In the genomic region with DNA sequence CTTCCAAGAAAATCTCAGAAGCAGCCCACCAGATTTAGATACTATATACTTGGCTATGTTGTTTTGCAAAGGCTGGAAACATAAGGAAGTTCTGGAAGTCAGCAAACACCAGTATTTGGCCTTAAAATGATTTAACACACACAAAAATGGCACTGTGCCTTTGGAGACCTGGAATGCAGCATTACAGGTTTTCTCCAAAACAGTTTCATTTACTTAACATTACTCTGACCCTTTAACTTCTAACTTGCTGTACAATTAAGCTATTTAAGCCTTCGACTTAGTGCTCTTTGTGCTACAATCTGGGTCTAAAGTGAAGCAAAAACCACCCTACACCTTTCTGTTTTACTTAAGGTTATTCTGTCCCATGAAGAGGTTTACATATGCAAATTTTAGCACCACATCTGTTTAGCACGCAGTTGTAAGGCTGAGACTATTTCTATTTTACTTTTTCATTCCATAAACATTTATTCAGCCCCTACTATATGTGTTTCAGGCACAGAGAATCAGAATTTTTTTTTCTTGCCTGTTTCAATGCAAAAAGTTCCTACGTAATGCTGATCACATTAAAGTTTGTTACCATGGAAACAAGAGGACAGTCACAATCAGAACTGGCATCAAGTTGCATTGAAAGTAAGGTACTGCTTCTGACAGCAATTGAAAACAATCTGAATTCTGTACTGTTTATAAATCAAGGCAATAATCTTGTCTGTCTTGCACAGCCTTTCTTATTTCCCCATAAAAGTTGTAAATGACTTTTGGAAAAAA, we compare ENCODE assay signal across 9 cellular contexts.
DNase-seq lines count a peak whose midpoint lies in the region; ATAC-seq and TF ChIP-seq lines count a peak whose summit lies in the region.
"Had no signal": no experiment of that assay in that cellular context is flagged by ENCODE, and none has a peak within 500 bp of the region (broad histone marks: within the 10 kb centered on the region; RNA-seq: fewer than 3 reads in every experiment).

No MANE protein-coding gene starts in this region.

- H3K9me3 ChIP-seq in uterus (no peaks in the 10 kb centered on the region), psoas muscle (no peaks in the 10 kb centered on the region)

- no peaks in the 10 kb centered on the region for H3K27me3 ChIP-seq in uterus
- H3K27me3 ChIP-seq in psoas muscle (ENCODE audit: insufficient read depth in 3 of 3, low read length in 2 of 3): no peaks in the 10 kb centered on the region

- H3K9me3 Mint-ChIP-seq in activated naive CD4-positive, alpha-beta T cell treated with anti-CD3 and anti-CD28 coated beads, Interleukin-2, amount 50 U/mL, for 24 hours: peaks cover 15% of the 10 kb centered on the region

- DNase-seq in activated naive CD4-positive, alpha-beta T cell (lab: John Stamatoyannopoulos, UW): no peak
- DNase-seq in NCI-H526 (lab: John Stamatoyannopoulos, UW) (peak; percentile 65 to 68), fibroblast of mammary gland (ENCODE audit: low read depth) (peak; percentile 57), uterus (no peak), NCI-H1417 treated with DMSO at 0.1 percent for 48 hours (lab: John Stamatoyannopoulos, UW) (no peak), T1000 (lab: John Stamatoyannopoulos, UW) (no peak), psoas muscle (no peak)

- ATAC-seq in psoas muscle: no peak

- peaks cover 74% of the 10 kb centered on the region for H3K4me1 Mint-ChIP-seq in activated naive CD4-positive, alpha-beta T cell treated with anti-CD3 and anti-CD28 coated beads, Interleukin-2, amount 50 U/mL, for 24 hours

- intact Hi-C loops in uterus (cut with DNase I; ENCODE audit: low total_unique reads) (no loop called here), psoas muscle (cut with DNase I) (no loop called here)

- H3K27ac Mint-ChIP-seq in activated naive CD4-positive, alpha-beta T cell treated with anti-CD3 and anti-CD28 coated beads, Interleukin-2, amount 50 U/mL, for 24 hours: peak overlapping the region; percentile 63

- 39 to 47% (median 47%) methylated on average over 3 of the region's 3 CpGs for WGBS in psoas muscle, 3 donors

- TF ChIP-seq POLR2A in uterus (IDR thresholded peaks at IDR 0.05): no peak

- H3K36me3 ChIP-seq in uterus (no peaks in the 10 kb centered on the region), psoas muscle (ENCODE audit: insufficient read depth in 1 of 2, low read depth in 1 of 2) (no peaks in the 10 kb centered on the region)

- H3K4me1 ChIP-seq in uterus (peaks cover 0 to 8% of the 10 kb centered on the region in 2 donors), psoas muscle (no peaks in the 10 kb centered on the region)

- no peaks in the 10 kb centered on the region for H3K27me3 Mint-ChIP-seq in activated naive CD4-positive, alpha-beta T cell treated with anti-CD3 and anti-CD28 coated beads, Interleukin-2, amount 50 U/mL, for 24 hours

- H3K4me3 ChIP-seq in fibroblast of mammary gland (ENCODE audit: control insufficient read depth, low read depth, low read length): no peak overlapping the region
- H3K4me3 ChIP-seq in uterus: no peak overlapping the region
- no peak overlapping the region for H3K4me3 ChIP-seq in psoas muscle

- H3K27ac ChIP-seq in uterus: peak overlapping the region; percentile 59 to 72
- H3K27ac ChIP-seq in psoas muscle: no peak overlapping the region

- H3K4me3 Mint-ChIP-seq in activated naive CD4-positive, alpha-beta T cell treated with anti-CD3 and anti-CD28 coated beads, Interleukin-2, amount 50 U/mL, for 24 hours: no peak overlapping the region
- H3K4me3 Mint-ChIP-seq: CD14-positive monocyte had no signal

- no peak for TF ChIP-seq CTCF in fibroblast of mammary gland (conservative IDR thresholded peaks at IDR 0.05; ENCODE audit: control insufficient read depth, insufficient read depth, low read depth, low read length)
- no peak for TF ChIP-seq CTCF in uterus (IDR thresholded peaks at IDR 0.05)
- TF ChIP-seq CTCF in psoas muscle (IDR thresholded peaks at IDR 0.05): no peak

- H3K36me3 Mint-ChIP-seq in activated naive CD4-positive, alpha-beta T cell treated with anti-CD3 and anti-CD28 coated beads, Interleukin-2, amount 50 U/mL, for 24 hours: peaks cover 39% of the 10 kb centered on the region

Comparison
In these comparisons a context has a peak if more than half of its experiments do, and no peak if none do; other contexts are left out.
1. DNase-seq: peak in NCI-H526 (2 of 2) and fibroblast of mammary gland (single experiment); none in activated naive CD4-positive, alpha-beta T cell (0 of 4), uterus (0 of 2), NCI-H1417 treated with DMSO at 0.1 percent for 48 hours (single experiment), T1000 (single experiment) and psoas muscle (0 of 2).